In the genomic region with DNA sequence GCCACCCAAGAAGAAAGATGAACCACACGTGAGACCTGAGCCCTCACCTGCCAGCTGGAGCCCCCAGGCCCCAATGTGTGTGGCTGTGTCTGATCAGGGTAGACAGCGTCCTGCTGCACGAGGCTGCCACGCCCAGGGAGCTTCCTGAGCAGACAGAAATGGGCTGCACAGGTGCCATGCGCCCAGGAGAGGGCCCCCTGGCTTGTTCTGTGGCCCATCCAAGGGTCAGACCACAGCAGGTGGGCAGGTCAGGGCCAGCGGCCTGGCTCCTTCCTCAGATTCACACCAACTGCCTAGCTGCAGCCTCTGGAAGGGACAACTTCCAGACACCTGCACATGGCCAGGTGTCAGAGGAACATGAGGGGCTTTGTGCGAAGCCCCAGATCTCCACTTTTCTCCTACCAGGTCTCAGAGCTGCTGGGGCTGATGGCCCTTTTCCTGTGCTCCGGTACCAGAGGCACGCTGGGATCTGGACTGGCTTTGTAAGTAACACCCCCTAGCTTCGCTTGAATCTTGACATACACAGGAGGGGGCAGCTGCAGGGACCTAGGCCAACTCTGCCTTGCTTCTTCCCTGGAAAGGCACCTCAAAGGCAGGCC, we compare ENCODE assay signal across 1 cellular context.
TF ChIP-seq lines count a peak whose summit lies in the region.

No MANE protein-coding gene starts in this region.

TF ChIP-seq in A549, 52 proteins besides CTCF, POLR2A, EP300 and RAD21 (continued from another document):
- TF ChIP-seq ZSCAN20 (CRISPR knock-in tag; IDR thresholded peaks at IDR 0.05) = no peak
- no peak for TF ChIP-seq JUN (IDR thresholded peaks at IDR 0.05)
- TF ChIP-seq, protein P1, sequence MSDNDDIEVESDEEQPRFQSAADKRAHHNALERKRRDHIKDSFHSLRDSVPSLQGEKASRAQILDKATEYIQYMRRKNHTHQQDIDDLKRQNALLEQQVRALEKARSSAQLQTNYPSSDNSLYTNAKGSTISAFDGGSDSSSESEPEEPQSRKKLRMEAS (IDR thresholded peaks at IDR 0.05) = no peak
